In the genomic region with DNA sequence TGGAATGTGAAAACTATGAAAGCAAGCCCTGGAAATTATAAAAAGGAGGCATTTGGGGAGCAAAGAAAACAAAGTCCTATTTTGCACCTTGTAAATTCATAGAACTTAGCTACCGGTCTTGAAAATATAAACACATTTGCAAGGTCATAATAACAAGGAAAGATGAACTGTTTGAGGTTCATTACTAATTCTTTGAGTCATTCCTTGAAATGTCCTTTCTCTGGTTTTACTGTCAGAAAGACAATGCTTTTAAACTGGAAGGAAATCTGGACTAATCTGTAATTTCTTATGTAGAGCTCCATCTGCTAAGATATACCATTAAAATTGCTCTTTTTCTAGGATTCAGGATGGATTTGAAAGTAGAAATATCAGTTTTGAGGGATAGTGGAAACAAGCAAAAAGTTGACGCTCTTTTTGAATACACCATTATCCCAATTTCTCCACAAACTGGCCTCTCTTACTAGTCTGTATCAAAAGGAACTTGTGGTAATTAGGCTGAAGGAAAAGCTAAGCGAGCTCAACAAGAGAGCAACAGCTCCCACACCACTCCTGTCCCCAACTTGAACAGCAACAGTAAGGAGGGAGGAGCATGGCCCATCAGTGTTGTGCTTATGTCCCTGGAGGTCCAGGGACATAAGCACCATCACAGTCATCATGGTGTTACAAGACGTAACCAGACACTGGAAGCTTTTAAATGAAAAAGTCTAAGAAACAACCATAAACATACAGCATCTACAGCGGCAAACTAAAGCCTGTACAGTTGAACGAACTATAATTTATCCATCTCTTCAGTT, we compare ENCODE assay signal across 8 cellular contexts. TPM values are rescaled to one million over a fixed set of nuclear protein-coding genes. Genes with fewer than 3 reads are reported as not detected.
DNase-seq lines count a peak whose midpoint lies in the region; ATAC-seq and TF ChIP-seq lines count a peak whose summit lies in the region.

No MANE protein-coding gene starts in this region.

- DNase-seq in activated CD4-positive, alpha-beta T cell treated with anti-CD3 and anti-CD28 coated beads, Interleukin-2, amount 10 ng/mL, durations not matched to agents 7 days and 5 days, result peak; percentile 12
- DNase-seq in activated CD4-positive, alpha-beta T cell treated with anti-CD3 and anti-CD28 coated beads, Interleukin-2, amount 50 U/mL, for 48 hours, result no peak
- peak; percentile 25 for DNase-seq in LoVo (ENCODE audit: low spot score)
- no peak for DNase-seq in activated T-cell treated with anti-CD3 and anti-CD28 coated beads, Interleukin-2, amount 50 U/mL, for 72 hours
- no peak for DNase-seq in spleen
- no peak for DNase-seq in activated CD8-positive, alpha-beta memory T cell treated with anti-CD3 and anti-CD28 coated beads, Interleukin-2, amount 50 U/mL, for 48 hours

- 14 to 21% (median 19%) methylated on average over 6 of the region's 6 CpGs for WGBS in spleen, 5 donors

- peak overlapping the region; percentile 62 to 93 (median 88) for H3K27ac ChIP-seq in spleen

- TF ChIP-seq POLR2A in spleen (IDR thresholded peaks at IDR 0.05), result no peak

- H3K9me3 ChIP-seq in spleen, result no peaks in the 10 kb centered on the region

- H3K27me3 Mint-ChIP-seq in activated CD4-positive, alpha-beta T cell treated with anti-CD3 and anti-CD28 coated beads, Interleukin-2, amount 10 ng/mL, durations not matched to agents 7 days and 5 days, result no peaks in the 10 kb centered on the region
- no peaks in the 10 kb centered on the region for H3K27me3 Mint-ChIP-seq in activated T-cell treated with anti-CD3 and anti-CD28 coated beads, Interleukin-2, amount 50 U/mL, for 72 hours (ENCODE audit: low read depth)

- H3K4me1 Mint-ChIP-seq in activated CD4-positive, alpha-beta T cell treated with anti-CD3 and anti-CD28 coated beads, Interleukin-2, amount 10 ng/mL, durations not matched to agents 7 days and 5 days, result peaks cover 66% of the 10 kb centered on the region
- peaks cover 62% of the 10 kb centered on the region for H3K4me1 Mint-ChIP-seq in activated T-cell treated with anti-CD3 and anti-CD28 coated beads, Interleukin-2, amount 50 U/mL, for 72 hours (ENCODE audit: low read depth)

- peaks cover 0 to 55% (median 11%) of the 10 kb centered on the region in 6 donors for H3K36me3 ChIP-seq in spleen

- H3K4me3 ChIP-seq in iPS-11a (ENCODE audit: low read depth, low read length) (peak overlapping the region; percentile 91), spleen (peak overlapping the region; percentile 87 to 96 (median 90))

- CTCF ChIA-PET in activated CD4-positive, alpha-beta T cell treated with anti-CD3 and anti-CD28 coated beads, Interleukin-2, amount 10 ng/mL, durations not matched to agents 7 days and 5 days (lab: Charles Lee), result interaction anchor here (1.1 to 1.3 kb wide), 2 partner anchors 11 to 15 kb away, joined by 3 read pairs; no protein-coding TSS in a partner anchor

- ATAC-seq in activated T-cell treated with anti-CD3 and anti-CD28 coated beads, Interleukin-2, amount 50 U/mL, for 72 hours (replicated peaks in 1 of 2), result no peak
- ATAC-seq in HG02610 (IDR thresholded peaks at IDR 0.05; ENCODE audit: unreplicated experiment), result no peak

- POLR2A ChIA-PET in activated CD4-positive, alpha-beta T cell treated with anti-CD3 and anti-CD28 coated beads, Interleukin-2, amount 10 ng/mL, durations not matched to agents 7 days and 5 days (lab: Charles Lee), result interaction anchor here (0.6 kb wide), 1 partner anchor 10 kb away, joined by 3 read pairs; no protein-coding TSS in a partner anchor

- H3K4me3 Mint-ChIP-seq in activated CD4-positive, alpha-beta T cell treated with anti-CD3 and anti-CD28 coated beads, Interleukin-2, amount 10 ng/mL, durations not matched to agents 7 days and 5 days, result peak overlapping the region; percentile 97
- peak overlapping the region; percentile 99 for H3K4me3 Mint-ChIP-seq in activated T-cell treated with anti-CD3 and anti-CD28 coated beads, Interleukin-2, amount 50 U/mL, for 72 hours

- H3K36me3 Mint-ChIP-seq in activated CD4-positive, alpha-beta T cell treated with anti-CD3 and anti-CD28 coated beads, Interleukin-2, amount 10 ng/mL, durations not matched to agents 7 days and 5 days (ENCODE audit: low read depth), result peaks cover 37% of the 10 kb centered on the region
- peaks cover 8 to 27% of the 10 kb centered on the region in 2 donors for H3K36me3 Mint-ChIP-seq in activated T-cell treated with anti-CD3 and anti-CD28 coated beads, Interleukin-2, amount 50 U/mL, for 72 hours (ENCODE audit: insufficient read depth in 2 of 2)

- peak overlapping the region; percentile 97 for H3K27ac Mint-ChIP-seq in activated CD4-positive, alpha-beta T cell treated with anti-CD3 and anti-CD28 coated beads, Interleukin-2, amount 10 ng/mL, durations not matched to agents 7 days and 5 days
- H3K27ac Mint-ChIP-seq in activated T-cell treated with anti-CD3 and anti-CD28 coated beads, Interleukin-2, amount 50 U/mL, for 72 hours, result peak overlapping the region; percentile 85

- H3K4me1 ChIP-seq in spleen, result peaks cover 25 to 89% (median 61%) of the 10 kb centered on the region in 6 donors

- intact Hi-C loops in spleen (cut with DNase I; ENCODE audit: low total_unique reads), result no loop called here

- H3K9me3 Mint-ChIP-seq in activated CD4-positive, alpha-beta T cell treated with anti-CD3 and anti-CD28 coated beads, Interleukin-2, amount 10 ng/mL, durations not matched to agents 7 days and 5 days, result no peaks in the 10 kb centered on the region
- no peaks in the 10 kb centered on the region for H3K9me3 Mint-ChIP-seq in activated T-cell treated with anti-CD3 and anti-CD28 coated beads, Interleukin-2, amount 50 U/mL, for 72 hours

- H3K27me3 ChIP-seq in spleen (replicated peaks in 1 of 7), result no peaks in the 10 kb centered on the region

- no peak for TF ChIP-seq CTCF in spleen (IDR thresholded peaks at IDR 0.05 in 8 of 11, conservative IDR thresholded peaks at IDR 0.05 in 3 of 11)

RNA-seq across cellular contexts. Expression of a gene that starts 1.2 kb away (rescaled TPM):
- total RNA-seq in activated CD4-positive, alpha-beta T cell treated with anti-CD3 and anti-CD28 coated beads, Interleukin-2, amount 10 ng/mL, durations not matched to agents 7 days and 5 days, result 10 to 100 TPM; 14.1 to 18.7 TPM
- 10 to 100 TPM; 15.1 to 17.8 TPM for total RNA-seq in activated T-cell treated with anti-CD3 and anti-CD28 coated beads, Interleukin-2, amount 50 U/mL, for 72 hours
- 10 to 100 TPM; 17.2 to 29.6 (median 19.3) TPM for total RNA-seq in spleen
- 1 to 10 TPM; 2.6 to 5.9 (median 3.6) TPM for polyA plus RNA-seq in spleen

RNA-seq across cellular contexts. Expression of a gene that starts 44.8 kb away (rescaled TPM):
- total RNA-seq in activated CD4-positive, alpha-beta T cell treated with anti-CD3 and anti-CD28 coated beads, Interleukin-2, amount 10 ng/mL, durations not matched to agents 7 days and 5 days, result 10 to 100 TPM; 24.1 to 24.6 TPM
- 10 to 100 TPM; 25.0 to 26.6 TPM for total RNA-seq in activated T-cell treated with anti-CD3 and anti-CD28 coated beads, Interleukin-2, amount 50 U/mL, for 72 hours
- total RNA-seq in spleen, result 10 to 100 TPM; 17.5 to 26.4 (median 24.8) TPM
- 1 to 10 TPM; 5.9 to 8.6 (median 6.6) TPM for polyA plus RNA-seq in spleen

Comparison
In these comparisons a context has a peak if more than half of its experiments do, and no peak if none do; other contexts are left out.
1. DNase-seq: peak in activated CD4-positive, alpha-beta T cell treated with anti-CD3 and anti-CD28 coated beads, Interleukin-2, amount 10 ng/mL, durations not matched to agents 7 days and 5 days (single experiment) and LoVo (single experiment); none in activated CD4-positive, alpha-beta T cell treated with anti-CD3 and anti-CD28 coated beads, Interleukin-2, amount 50 U/mL, for 48 hours (0 of 2), activated T-cell treated with anti-CD3 and anti-CD28 coated beads, Interleukin-2, amount 50 U/mL, for 72 hours (0 of 2), spleen (single experiment) and activated CD8-positive, alpha-beta memory T cell treated with anti-CD3 and anti-CD28 coated beads, Interleukin-2, amount 50 U/mL, for 48 hours (single experiment).